Comparison of ENCODE assay signal across 23 cellular contexts in genomic region chrX:150236304-150236703, GRCh38.
DNase-seq lines count a peak whose midpoint lies in the region; TF ChIP-seq lines count a peak whose summit lies in the region.
"Had no signal": no experiment of that assay in that cellular context is flagged by ENCODE, and none has a peak within 500 bp of the region (broad histone marks: within the 10 kb centered on the region; RNA-seq: fewer than 3 reads in every experiment).

No MANE protein-coding gene starts in this region.

- no peaks in the 10 kb centered on the region for H3K9me3 ChIP-seq in SJSA1 (replicated peaks)
- H3K9me3 ChIP-seq in prostate gland: no peaks in the 10 kb centered on the region
- H3K9me3 ChIP-seq: SK-N-SH, thyroid gland had no signal

- peak; percentile 44 for DNase-seq in ELR (ENCODE audit: low read depth)
- peak; percentile 38 to 52 for DNase-seq in SJSA1 (ENCODE audit: low read depth in 1 of 2, low spot score in 2 of 2)
- peak; percentile 1 for DNase-seq in epithelial cell of proximal tubule (ENCODE audit: low read depth)
- DNase-seq in renal cortical epithelial cell (ENCODE audit: low read depth): peak; percentile 32
- no peak for DNase-seq in NCI-H748 (lab: John Stamatoyannopoulos, UW; ENCODE audit: unreplicated experiment)
- DNase-seq in prostate gland (ENCODE audit: low spot score): no peak
- DNase-seq in MV-4-11 (lab: John Stamatoyannopoulos, UW): no peak
- no peak for DNase-seq in cerebellar cortex (ENCODE audit: low spot score)
- DNase-seq: activated CD4-positive, CD25-positive, alpha-beta regulatory T cell; activated CD8-positive, alpha-beta T cell treated with anti-CD3 and anti-CD28 coated beads, Interleukin-2, amount 10 ng/mL, durations not matched to agents 7 days and 5 days; activated T-cell treated with anti-CD3 and anti-CD28 coated beads, Interleukin-2, amount 50 U/mL, for 72 hours; AML-193; KG1; left cardiac atrium; NCI-H1092; NCI-H2029 treated with DMSO at 0.1 percent for 48 hours; NCI-H446; NK-92 treated with Interleukin-12 subunit alpha and Interleukin-12 subunit beta, amount 100 ng/mL, for 24 hours; SK-N-SH; small intestine; stimulated activated naive CD4-positive, alpha-beta T cell treated with Interleukin-2 at 50 U/mL for 16 hours; T1000; thyroid gland had no signal

- H3K27me3 ChIP-seq in SJSA1 (replicated peaks) (no peaks in the 10 kb centered on the region), prostate gland (replicated peaks; ENCODE audit: insufficient read depth) (no peaks in the 10 kb centered on the region)
- H3K27me3 ChIP-seq: thyroid gland had no signal

- 81% methylated on average over 2 of the region's 2 CpGs for WGBS in prostate gland

- intact Hi-C loops in prostate gland (cut with DNase I): no loop called here

- TF ChIP-seq CTCF in epithelial cell of proximal tubule (conservative IDR thresholded peaks at IDR 0.05; ENCODE audit: low read depth, low read length): no peak
- no peak for TF ChIP-seq CTCF in prostate gland (IDR thresholded peaks at IDR 0.05)

- peak overlapping the region; percentile 22; the same call in 1 of the 2 replicates for H3K27ac ChIP-seq in SJSA1
- H3K27ac ChIP-seq in prostate gland: no peak overlapping the region
- H3K27ac ChIP-seq: thyroid gland had no signal

- H3K36me3 ChIP-seq in SJSA1 (no peaks in the 10 kb centered on the region), prostate gland (no peaks in the 10 kb centered on the region)
- H3K36me3 ChIP-seq: thyroid gland had no signal

- H3K4me3 ChIP-seq in SJSA1 (no peak overlapping the region), epithelial cell of proximal tubule (ENCODE audit: low read depth, low read length) (no peak overlapping the region), prostate gland (no peak overlapping the region)
- H3K4me3 ChIP-seq: thyroid gland had no signal

- TF ChIP-seq POLR2A in prostate gland (IDR thresholded peaks at IDR 0.05): no peak

- H3K4me1 ChIP-seq in SJSA1 (replicated peaks) (peaks cover 23% of the 10 kb centered on the region), prostate gland (replicated peaks) (no peaks in the 10 kb centered on the region)
- H3K4me1 ChIP-seq: thyroid gland had no signal

Comparison
In these comparisons a context has a peak if more than half of its experiments do, and no peak if none do; other contexts are left out.
1. DNase-seq: peak in ELR (single experiment), SJSA1 (2 of 2), epithelial cell of proximal tubule (single experiment) and renal cortical epithelial cell (single experiment); none in NCI-H748 (single experiment), prostate gland (single experiment), MV-4-11 (single experiment) and cerebellar cortex (single experiment).